In genomic region chr4:2797188-2797544, GRCh38 we compare ENCODE assay signal across 11 cellular contexts. TPM values are rescaled to one million over a fixed set of nuclear protein-coding genes. Genes with fewer than 3 reads are reported as not detected.
A peak's percentile ranks its signal among the peaks of the same experiment; 100 is the strongest.
DNase-seq lines count a peak whose midpoint lies in the region; ATAC-seq and TF ChIP-seq lines count a peak whose summit lies in the region.
"Had no signal": no experiment of that assay in that cellular context is flagged by ENCODE, and none has a peak within 500 bp of the region (broad histone marks: within the 10 kb centered on the region; RNA-seq: fewer than 3 reads in every experiment).

No MANE protein-coding gene starts in this region.

- DNase-seq in activated CD8-positive, alpha-beta memory T cell treated with anti-CD3 and anti-CD28 coated beads, Interleukin-2, amount 50 U/mL, for 48 hours: peak; percentile 51
- DNase-seq in activated CD8-positive, alpha-beta memory T cell treated with anti-CD3 and anti-CD28 coated beads, Interleukin-2, amount 10 ng/mL, durations not matched to agents 7 days and 5 days: no peak
- peak in 3 of 10 donors; percentile 25 to 33 (median 30) for DNase-seq in dorsolateral prefrontal cortex
- no peak for DNase-seq in thyroid gland
- no peak for DNase-seq in natural killer cell treated with Interleukin-12 subunit alpha and Interleukin-12 subunit beta and Interleukin-15 and Interleukin-18, amount 100 ng/mL, for 72 hours (ENCODE audit: low spot score)
- no peak for DNase-seq in central memory CD4-positive, alpha-beta T cell
- DNase-seq: MV-4-11 had no signal

- H3K4me3 Mint-ChIP-seq in activated CD8-positive, alpha-beta memory T cell treated with anti-CD3 and anti-CD28 coated beads, Interleukin-2, amount 10 ng/mL, durations not matched to agents 7 days and 5 days: no peak overlapping the region
- no peak overlapping the region for H3K4me3 Mint-ChIP-seq in natural killer cell treated with Interleukin-12 subunit alpha and Interleukin-12 subunit beta and Interleukin-15 and Interleukin-18, amount 100 ng/mL, for 72 hours

- H3K36me3 Mint-ChIP-seq in activated CD8-positive, alpha-beta memory T cell treated with anti-CD3 and anti-CD28 coated beads, Interleukin-2, amount 10 ng/mL, durations not matched to agents 7 days and 5 days: no peaks in the 10 kb centered on the region
- H3K36me3 Mint-ChIP-seq in natural killer cell treated with Interleukin-12 subunit alpha and Interleukin-12 subunit beta and Interleukin-15 and Interleukin-18, amount 100 ng/mL, for 72 hours: no peaks in the 10 kb centered on the region
- H3K36me3 Mint-ChIP-seq: activated naive CD8-positive, alpha-beta T cell treated with anti-CD3 and anti-CD28 coated beads, Interleukin-2, amount 10 ng/mL, durations not matched to agents 7 days and 5 days had no signal

- no peak for ATAC-seq in activated CD8-positive, alpha-beta memory T cell treated with anti-CD3 and anti-CD28 coated beads, Interleukin-2, amount 10 ng/mL, durations not matched to agents 7 days and 5 days
- no peak for ATAC-seq in natural killer cell treated with Interleukin-12 subunit alpha and Interleukin-12 subunit beta and Interleukin-15 and Interleukin-18, amount 100 ng/mL, for 72 hours
- ATAC-seq in HG02981 (IDR thresholded peaks at IDR 0.05; ENCODE audit: unreplicated experiment): no peak

- H3K4me1 Mint-ChIP-seq in activated CD8-positive, alpha-beta memory T cell treated with anti-CD3 and anti-CD28 coated beads, Interleukin-2, amount 10 ng/mL, durations not matched to agents 7 days and 5 days: peaks cover 53% of the 10 kb centered on the region
- peaks cover 13 to 28% of the 10 kb centered on the region in 2 donors for H3K4me1 Mint-ChIP-seq in natural killer cell treated with Interleukin-12 subunit alpha and Interleukin-12 subunit beta and Interleukin-15 and Interleukin-18, amount 100 ng/mL, for 72 hours (ENCODE audit: low read depth in 2 of 2)

- no peaks in the 10 kb centered on the region for H3K27me3 ChIP-seq in dorsolateral prefrontal cortex
- H3K27me3 ChIP-seq in mucosa of rectum (ENCODE audit: control insufficient read depth in 2 of 2, insufficient read depth in 2 of 2, low read length in 2 of 2): no peaks in the 10 kb centered on the region
- no peaks in the 10 kb centered on the region for H3K27me3 ChIP-seq in thyroid gland
- H3K27me3 ChIP-seq: SJSA1 had no signal

- H3K4me1 ChIP-seq in mucosa of rectum (ENCODE audit: control insufficient read depth in 2 of 2, insufficient read depth in 2 of 2, low read length in 2 of 2) (peaks cover 76 to 81% of the 10 kb centered on the region in 2 donors), thyroid gland (peaks cover 79 to 94% of the 10 kb centered on the region in 2 donors)

- H3K4me3 ChIP-seq in dorsolateral prefrontal cortex (no peak overlapping the region), mucosa of rectum (ENCODE audit: low read length in 2 of 2) (no peak overlapping the region), thyroid gland (replicated peaks in 1 of 3) (no peak overlapping the region)
- H3K4me3 ChIP-seq: SJSA1 had no signal

- TF ChIP-seq CTCF in dorsolateral prefrontal cortex (IDR thresholded peaks at IDR 0.05 in 54 of 56, conservative IDR thresholded peaks at IDR 0.05 in 2 of 56; ENCODE audit: low read depth in 1 of 56, partially characterized antibody in 56 of 56): no peak
- TF ChIP-seq CTCF in thyroid gland (IDR thresholded peaks at IDR 0.05): no peak

- H3K9me3 ChIP-seq in mucosa of rectum (ENCODE audit: control insufficient read depth in 2 of 2, low read length in 2 of 2): no peaks in the 10 kb centered on the region
- no peaks in the 10 kb centered on the region for H3K9me3 ChIP-seq in thyroid gland
- H3K9me3 ChIP-seq: SJSA1 had no signal

- peak overlapping the region in 1 of 2 donors; percentile 73 for H3K9ac ChIP-seq in mucosa of rectum (ENCODE audit: low read depth in 1 of 2, low read length in 2 of 2)

- intact Hi-C loops in dorsolateral prefrontal cortex (cut with DNase I): no loop called here
- intact Hi-C loops in thyroid gland (cut with DNase I): no loop called here

- WGBS in thyroid gland, 2 donors: 83% methylated on average over 3 of the region's 4 CpGs; no CpG with 5 or more reads in 1 of the 2 donors

- H3K36me3 ChIP-seq in mucosa of rectum (ENCODE audit: control insufficient read depth in 2 of 2, insufficient read depth in 2 of 2, low read length in 2 of 2): no peaks in the 10 kb centered on the region
- no peaks in the 10 kb centered on the region for H3K36me3 ChIP-seq in thyroid gland
- H3K36me3 ChIP-seq: SJSA1 had no signal

- CTCF ChIA-PET in activated CD8-positive, alpha-beta memory T cell treated with anti-CD3 and anti-CD28 coated beads, Interleukin-2, amount 10 ng/mL, durations not matched to agents 7 days and 5 days (lab: Charles Lee): interaction anchor here (0.9 to 1.6 kb wide), 2 partner anchors 14 to 33 kb away, joined by 3 read pairs; no protein-coding TSS in a partner anchor

- no peak overlapping the region for H3K27ac Mint-ChIP-seq in activated CD8-positive, alpha-beta memory T cell treated with anti-CD3 and anti-CD28 coated beads, Interleukin-2, amount 10 ng/mL, durations not matched to agents 7 days and 5 days
- no peak overlapping the region for H3K27ac Mint-ChIP-seq in natural killer cell treated with Interleukin-12 subunit alpha and Interleukin-12 subunit beta and Interleukin-15 and Interleukin-18, amount 100 ng/mL, for 72 hours

- H3K27ac ChIP-seq in dorsolateral prefrontal cortex (peak overlapping the region in 41 of 59 donors; percentile 1 to 90 (median 75)), mucosa of rectum (ENCODE audit: low read depth in 2 of 2, low read length in 2 of 2) (peak overlapping the region; percentile 84 to 90), thyroid gland (peak overlapping the region; percentile 10 to 81 (median 70))
- H3K27ac ChIP-seq: SJSA1 had no signal

- TF ChIP-seq POLR2A in thyroid gland (IDR thresholded peaks at IDR 0.05): no peak

- no peaks in the 10 kb centered on the region for H3K27me3 Mint-ChIP-seq in activated CD8-positive, alpha-beta memory T cell treated with anti-CD3 and anti-CD28 coated beads, Interleukin-2, amount 10 ng/mL, durations not matched to agents 7 days and 5 days
- no peaks in the 10 kb centered on the region for H3K27me3 Mint-ChIP-seq in natural killer cell treated with Interleukin-12 subunit alpha and Interleukin-12 subunit beta and Interleukin-15 and Interleukin-18, amount 100 ng/mL, for 72 hours
- H3K27me3 Mint-ChIP-seq: activated naive CD8-positive, alpha-beta T cell treated with anti-CD3 and anti-CD28 coated beads, Interleukin-2, amount 10 ng/mL, durations not matched to agents 7 days and 5 days had no signal

- no peaks in the 10 kb centered on the region for H3K9me3 Mint-ChIP-seq in activated CD8-positive, alpha-beta memory T cell treated with anti-CD3 and anti-CD28 coated beads, Interleukin-2, amount 10 ng/mL, durations not matched to agents 7 days and 5 days (ENCODE audit: low read depth)
- no peaks in the 10 kb centered on the region for H3K9me3 Mint-ChIP-seq in natural killer cell treated with Interleukin-12 subunit alpha and Interleukin-12 subunit beta and Interleukin-15 and Interleukin-18, amount 100 ng/mL, for 72 hours
- H3K9me3 Mint-ChIP-seq: activated naive CD8-positive, alpha-beta T cell treated with anti-CD3 and anti-CD28 coated beads, Interleukin-2, amount 10 ng/mL, durations not matched to agents 7 days and 5 days had no signal

RNA-seq across cellular contexts. Expression of gene SH3BP2, which starts 4.3 kb away (rescaled TPM):
- 100 to 1,000 TPM in 1 of 2 experiments, 10 to 100 TPM in 1; 88.0 to 105 TPM for total RNA-seq in activated CD8-positive, alpha-beta memory T cell treated with anti-CD3 and anti-CD28 coated beads, Interleukin-2, amount 10 ng/mL, durations not matched to agents 7 days and 5 days
- 10 to 100 TPM; 15.0 to 67.4 (median 33.4) TPM for total RNA-seq in dorsolateral prefrontal cortex
- total RNA-seq in thyroid gland: 10 to 100 TPM; 29.6 to 43.5 (median 36.7) TPM
- 100 to 1,000 TPM; 121 to 129 TPM for total RNA-seq in natural killer cell treated with Interleukin-12 subunit alpha and Interleukin-12 subunit beta and Interleukin-15 and Interleukin-18, amount 100 ng/mL, for 72 hours

RNA-seq across cellular contexts. Expression of gene TNIP2, which starts 41.0 kb away (rescaled TPM):
- total RNA-seq in activated CD8-positive, alpha-beta memory T cell treated with anti-CD3 and anti-CD28 coated beads, Interleukin-2, amount 10 ng/mL, durations not matched to agents 7 days and 5 days: 10 to 100 TPM; 51.3 to 53.5 TPM
- total RNA-seq in dorsolateral prefrontal cortex: 10 to 100 TPM in 94 of 120 experiments, 1 to 10 TPM in 26; 4.8 to 32.4 (median 12.7) TPM
- 10 to 100 TPM; 44.7 to 65.4 (median 52.2) TPM for total RNA-seq in thyroid gland
- total RNA-seq in natural killer cell treated with Interleukin-12 subunit alpha and Interleukin-12 subunit beta and Interleukin-15 and Interleukin-18, amount 100 ng/mL, for 72 hours: 10 to 100 TPM; 80.9 to 89.3 TPM

RNA-seq across cellular contexts. Expression of gene ADD1, which starts 46.5 kb away (rescaled TPM):
- total RNA-seq in activated CD8-positive, alpha-beta memory T cell treated with anti-CD3 and anti-CD28 coated beads, Interleukin-2, amount 10 ng/mL, durations not matched to agents 7 days and 5 days: 100 to 1,000 TPM; 251 to 260 TPM
- 100 to 1,000 TPM; 448 to 781 (median 536) TPM for total RNA-seq in dorsolateral prefrontal cortex
- 100 to 1,000 TPM; 190 to 222 (median 194) TPM for total RNA-seq in thyroid gland
- total RNA-seq in natural killer cell treated with Interleukin-12 subunit alpha and Interleukin-12 subunit beta and Interleukin-15 and Interleukin-18, amount 100 ng/mL, for 72 hours: 100 to 1,000 TPM; 259 to 291 TPM
